ENCODE assay signal across 13 cellular contexts in genomic region chr11:4044971-4045646, GRCh38. TPM values are rescaled to one million over a fixed set of nuclear protein-coding genes. Genes with fewer than 3 reads are reported as not detected.
DNase-seq lines count a peak whose midpoint lies in the region; ATAC-seq and TF ChIP-seq lines count a peak whose summit lies in the region.
"Had no signal": no experiment of that assay in that cellular context is flagged by ENCODE, and none has a peak within 500 bp of the region (broad histone marks: within the 10 kb centered on the region; RNA-seq: fewer than 3 reads in every experiment).

No MANE protein-coding gene starts in this region.

- no peak for TF ChIP-seq CTCF in left ventricle myocardium inferior (IDR thresholded peaks at IDR 0.05; ENCODE audit: borderline replicate concordance)

- no peaks in the 10 kb centered on the region for H3K36me3 ChIP-seq in left ventricle myocardium inferior

- CTCF ChIA-PET in activated CD8-positive, alpha-beta memory T cell treated with anti-CD3 and anti-CD28 coated beads, Interleukin-2, amount 10 ng/mL, durations not matched to agents 7 days and 5 days (lab: Charles Lee) = interaction anchor here (1.2 to 1.4 kb wide), 3 partner anchors 27 to 190 kb away, joined by 3 to 7 read pairs (median 4); partner anchors contain the start of gene STIM1

- ATAC-seq in activated CD8-positive, alpha-beta memory T cell treated with anti-CD3 and anti-CD28 coated beads, Interleukin-2, amount 10 ng/mL, durations not matched to agents 7 days and 5 days = no peak
- no peak for ATAC-seq in HG02588 (IDR thresholded peaks at IDR 0.05; ENCODE audit: unreplicated experiment)
- ATAC-seq in HG02938 (IDR thresholded peaks at IDR 0.05; ENCODE audit: unreplicated experiment) = no peak
- ATAC-seq: activated CD4-positive, CD25-positive, alpha-beta regulatory T cell treated with anti-CD3 and anti-CD28 coated beads, Interleukin-2, amount 50 U/mL, for 24 hours had no signal

- H3K9me3 Mint-ChIP-seq in activated CD8-positive, alpha-beta memory T cell treated with anti-CD3 and anti-CD28 coated beads, Interleukin-2, amount 10 ng/mL, durations not matched to agents 7 days and 5 days (ENCODE audit: low read depth) = no peaks in the 10 kb centered on the region
- H3K9me3 Mint-ChIP-seq: type B pancreatic cell had no signal

- H3K27ac ChIP-seq in left ventricle myocardium inferior (replicated peaks) = peak overlapping the region; percentile 50

- no peak overlapping the region for H3K4me3 Mint-ChIP-seq in activated CD8-positive, alpha-beta memory T cell treated with anti-CD3 and anti-CD28 coated beads, Interleukin-2, amount 10 ng/mL, durations not matched to agents 7 days and 5 days
- H3K4me3 Mint-ChIP-seq: type B pancreatic cell had no signal

- peaks cover 10% of the 10 kb centered on the region for H3K4me1 Mint-ChIP-seq in activated CD8-positive, alpha-beta memory T cell treated with anti-CD3 and anti-CD28 coated beads, Interleukin-2, amount 10 ng/mL, durations not matched to agents 7 days and 5 days

- no peaks in the 10 kb centered on the region for H3K27me3 Mint-ChIP-seq in activated CD8-positive, alpha-beta memory T cell treated with anti-CD3 and anti-CD28 coated beads, Interleukin-2, amount 10 ng/mL, durations not matched to agents 7 days and 5 days
- H3K27me3 Mint-ChIP-seq: type B pancreatic cell had no signal

- peak; percentile 29 for DNase-seq in HT1080 (ENCODE audit: low read depth)
- DNase-seq in SW480 (ENCODE audit: low spot score) = peak; percentile 20
- no peak for DNase-seq in left ventricle myocardium inferior
- DNase-seq in retina = peak; percentile 4
- no peak for DNase-seq in NCI-H1930 (lab: John Stamatoyannopoulos, UW)
- DNase-seq in activated CD8-positive, alpha-beta memory T cell treated with anti-CD3 and anti-CD28 coated beads, Interleukin-2, amount 10 ng/mL, durations not matched to agents 7 days and 5 days = no peak
- DNase-seq: DND-41, NCI-H2029, SIG-M5 had no signal

- no peak overlapping the region for H3K27ac Mint-ChIP-seq in activated CD8-positive, alpha-beta memory T cell treated with anti-CD3 and anti-CD28 coated beads, Interleukin-2, amount 10 ng/mL, durations not matched to agents 7 days and 5 days
- H3K27ac Mint-ChIP-seq: type B pancreatic cell had no signal

- no peaks in the 10 kb centered on the region for H3K9me3 ChIP-seq in left ventricle myocardium inferior (replicated peaks)

- peaks cover 8% of the 10 kb centered on the region for H3K36me3 Mint-ChIP-seq in activated CD8-positive, alpha-beta memory T cell treated with anti-CD3 and anti-CD28 coated beads, Interleukin-2, amount 10 ng/mL, durations not matched to agents 7 days and 5 days

- peaks cover 9% of the 10 kb centered on the region for H3K27me3 ChIP-seq in left ventricle myocardium inferior (ENCODE audit: low read depth)

- H3K4me1 ChIP-seq in left ventricle myocardium inferior = peaks cover 34% of the 10 kb centered on the region

- intact Hi-C loops in left ventricle myocardium inferior (cut with micrococcal nuclease) = no loop called here

- H3K4me3 ChIP-seq in left ventricle myocardium inferior = no peak overlapping the region

RNA-seq across cellular contexts. Expression of gene RRM1, which starts 49.5 kb away (rescaled TPM):
- 123 and 134 TPM in 2 replicates for total RNA-seq in HT1080 (2014; rRNA removed; shearing (Covaris generic))
- polyA plus RNA-seq in HT1080 (2015; cell fraction: cytosol; rRNA removed) = 93.1 and 96.9 TPM in 2 replicates
- 226 and 252 TPM in 2 replicates for polyA plus RNA-seq in HT1080 (2015; cell fraction: nucleus; rRNA removed)
- 28.5 TPM for total RNA-seq in left ventricle myocardium inferior
- total RNA-seq in activated CD8-positive, alpha-beta memory T cell treated with anti-CD3 and anti-CD28 coated beads, Interleukin-2, amount 10 ng/mL, durations not matched to agents 7 days and 5 days = 100 to 1,000 TPM; 166 to 169 TPM

Comparison
In these comparisons a context has a peak if more than half of its experiments do, and no peak if none do; other contexts are left out.
1. DNase-seq: peak in HT1080 (single experiment), SW480 (single experiment) and retina (single experiment); none in left ventricle myocardium inferior (single experiment), NCI-H1930 (0 of 2) and activated CD8-positive, alpha-beta memory T cell treated with anti-CD3 and anti-CD28 coated beads, Interleukin-2, amount 10 ng/mL, durations not matched to agents 7 days and 5 days (single experiment).